ENCODE assay signal across 10 cellular contexts in genomic region chr9:93185261-93186150, GRCh38. TPM values are rescaled to one million over a fixed set of nuclear protein-coding genes. Genes with fewer than 3 reads are reported as not detected.
A peak's percentile ranks its signal among the peaks of the same experiment; 100 is the strongest.
DNase-seq lines count a peak whose midpoint lies in the region; ATAC-seq lines count a peak whose summit lies in the region.
"Had no signal": no experiment of that assay in that cellular context is flagged by ENCODE, and none has a peak within 500 bp of the region (broad histone marks: within the 10 kb centered on the region; RNA-seq: fewer than 3 reads in every experiment).

No MANE protein-coding gene starts in this region.

- H3K36me3 Mint-ChIP-seq in activated T-cell treated with anti-CD3 and anti-CD28 coated beads, Interleukin-2, amount 50 U/mL, for 24 hours (ENCODE audit: low read depth): no peaks in the 10 kb centered on the region
- peaks cover 5% of the 10 kb centered on the region for H3K36me3 Mint-ChIP-seq in T-helper 17 cell (ENCODE audit: low read depth)
- H3K36me3 Mint-ChIP-seq in stimulated activated effector memory CD8-positive, alpha-beta T cell treated with anti-CD3 and anti-CD28 coated beads, Interleukin-12 subunit alpha, Interleukin-12 subunit beta, amount 100 ng/mL, for 72 hours: no peaks in the 10 kb centered on the region
- H3K36me3 Mint-ChIP-seq: stimulated activated memory B cell treated with anti-CD40 and anti-IgM and Interleukin-4, amounts not matched to agents 10 μg/mL and 1 μg/mL and 100 μg/mL, for 72 hours had no signal

- no peak overlapping the region for H3K27ac Mint-ChIP-seq in activated T-cell treated with anti-CD3 and anti-CD28 coated beads, Interleukin-2, amount 50 U/mL, for 24 hours
- no peak overlapping the region for H3K27ac Mint-ChIP-seq in T-helper 17 cell
- H3K27ac Mint-ChIP-seq in stimulated activated effector memory CD8-positive, alpha-beta T cell treated with anti-CD3 and anti-CD28 coated beads, Interleukin-12 subunit alpha, Interleukin-12 subunit beta, amount 100 ng/mL, for 72 hours: no peak overlapping the region
- H3K27ac Mint-ChIP-seq: stimulated activated memory B cell treated with anti-CD40 and anti-IgM and Interleukin-4, amounts not matched to agents 10 μg/mL and 1 μg/mL and 100 μg/mL, for 72 hours had no signal

- H3K4me3 ChIP-seq in iPS-18c (ENCODE audit: insufficient read depth, low read depth, low read length): peak overlapping the region; percentile 47

- H3K27me3 Mint-ChIP-seq in activated T-cell treated with anti-CD3 and anti-CD28 coated beads, Interleukin-2, amount 50 U/mL, for 24 hours: peaks cover 49% of the 10 kb centered on the region
- H3K27me3 Mint-ChIP-seq in T-helper 17 cell: peaks cover 51% of the 10 kb centered on the region

- no peak for ATAC-seq in T-helper 17 cell
- no peak for ATAC-seq in stimulated activated effector memory CD8-positive, alpha-beta T cell treated with anti-CD3 and anti-CD28 coated beads, Interleukin-12 subunit alpha, Interleukin-12 subunit beta, amount 100 ng/mL, for 72 hours
- ATAC-seq: stimulated activated memory B cell treated with anti-CD40 and anti-IgM and Interleukin-4, amounts not matched to agents 10 μg/mL and 1 μg/mL and 100 μg/mL, for 72 hours had no signal

- H3K9me3 ChIP-seq in T-helper 17 cell (ENCODE audit: control insufficient read depth, low read length, poor library complexity, severe bottlenecking) (peaks cover 3% of the 10 kb centered on the region), iPS-18c (ENCODE audit: control insufficient read depth, insufficient read depth, low read length) (no peaks in the 10 kb centered on the region)

- DNase-seq in activated T-cell treated with anti-CD3 and anti-CD28 coated beads, Interleukin-2, amount 50 U/mL, for 24 hours: no peak
- no peak for DNase-seq in activated T-cell treated with anti-CD3 and anti-CD28 coated beads, Interleukin-2, amount 50 U/mL, for 1 hour
- no peak for DNase-seq in T-helper 17 cell
- DNase-seq in stimulated activated effector memory CD8-positive, alpha-beta T cell treated with anti-CD3 and anti-CD28 coated beads, Interleukin-12 subunit alpha, Interleukin-12 subunit beta, amount 100 ng/mL, for 72 hours (ENCODE audit: low spot score in 2 of 2): no peak
- no peak for DNase-seq in amniotic stem cell (lab: John Stamatoyannopoulos, UW)
- DNase-seq in hepatic stellate cell (ENCODE audit: low spot score): no peak
- no peak for DNase-seq in T-helper 9 cell

- no peaks in the 10 kb centered on the region for H3K9me3 Mint-ChIP-seq in activated T-cell treated with anti-CD3 and anti-CD28 coated beads, Interleukin-2, amount 50 U/mL, for 24 hours
- H3K9me3 Mint-ChIP-seq in stimulated activated effector memory CD8-positive, alpha-beta T cell treated with anti-CD3 and anti-CD28 coated beads, Interleukin-12 subunit alpha, Interleukin-12 subunit beta, amount 100 ng/mL, for 72 hours: no peaks in the 10 kb centered on the region
- H3K9me3 Mint-ChIP-seq: stimulated activated memory B cell treated with anti-CD40 and anti-IgM and Interleukin-4, amounts not matched to agents 10 μg/mL and 1 μg/mL and 100 μg/mL, for 72 hours had no signal

- H3K4me3 Mint-ChIP-seq in activated T-cell treated with anti-CD3 and anti-CD28 coated beads, Interleukin-2, amount 50 U/mL, for 24 hours: peak overlapping the region; percentile 46
- peak overlapping the region; percentile 59 for H3K4me3 Mint-ChIP-seq in T-helper 17 cell
- H3K4me3 Mint-ChIP-seq in stimulated activated effector memory CD8-positive, alpha-beta T cell treated with anti-CD3 and anti-CD28 coated beads, Interleukin-12 subunit alpha, Interleukin-12 subunit beta, amount 100 ng/mL, for 72 hours: peak overlapping the region; percentile 5

- peaks cover 9% of the 10 kb centered on the region for H3K4me1 Mint-ChIP-seq in activated T-cell treated with anti-CD3 and anti-CD28 coated beads, Interleukin-2, amount 50 U/mL, for 24 hours (ENCODE audit: low read depth)
- peaks cover 5% of the 10 kb centered on the region for H3K4me1 Mint-ChIP-seq in T-helper 17 cell
- H3K4me1 Mint-ChIP-seq in stimulated activated effector memory CD8-positive, alpha-beta T cell treated with anti-CD3 and anti-CD28 coated beads, Interleukin-12 subunit alpha, Interleukin-12 subunit beta, amount 100 ng/mL, for 72 hours: peaks cover 12% of the 10 kb centered on the region

RNA-seq across cellular contexts. Expression of gene WNK2, which starts 1.6 kb away (rescaled TPM):
- not detected for total RNA-seq in T-helper 17 cell
- total RNA-seq: renal cortical epithelial cell had no signal

RNA-seq across cellular contexts. Expression of gene NINJ1, which starts 51.5 kb away (rescaled TPM):
- total RNA-seq in T-helper 17 cell: 100 to 1,000 TPM; 169 to 219 TPM

Comparison
In these comparisons a context has a peak if more than half of its experiments do, and no peak if none do; other contexts are left out.
1. H3K4me3 Mint-ChIP-seq: peak in every context shown above with its lines; median percentile 59 in T-helper 17 cell; 46 in activated T-cell treated with anti-CD3 and anti-CD28 coated beads, Interleukin-2, amount 50 U/mL, for 24 hours; 5 in stimulated activated effector memory CD8-positive, alpha-beta T cell treated with anti-CD3 and anti-CD28 coated beads, Interleukin-12 subunit alpha, Interleukin-12 subunit beta, amount 100 ng/mL, for 72 hours.